15 cellular contexts compared by ENCODE assay signal in the genomic region with DNA sequence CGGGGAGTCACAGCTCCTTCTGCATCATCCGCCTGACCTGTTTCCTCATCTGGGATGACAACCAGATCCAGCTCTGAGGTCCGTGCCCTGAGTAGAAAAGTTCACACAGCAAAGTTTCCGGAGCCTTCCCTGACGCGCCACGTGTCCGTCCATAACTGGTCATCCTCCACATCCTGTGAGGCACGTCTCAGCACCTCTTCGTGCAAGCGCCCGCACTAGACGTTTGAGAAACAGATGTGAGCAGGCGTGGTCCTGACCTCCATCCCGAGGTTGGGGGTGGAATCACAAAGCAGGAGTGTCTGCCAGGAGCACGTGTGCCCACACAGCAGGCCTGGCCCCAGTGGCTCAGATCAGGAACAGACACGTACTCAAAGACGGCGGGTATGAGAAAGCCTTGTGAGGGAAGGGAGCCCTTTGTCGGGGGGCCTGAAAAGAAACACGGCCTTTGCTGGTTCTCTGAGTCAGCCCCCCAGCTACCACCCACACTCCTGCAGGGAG.
A peak's percentile ranks its signal among the peaks of the same experiment; 100 is the strongest.
DNase-seq lines count a peak whose midpoint lies in the region; ATAC-seq and TF ChIP-seq lines count a peak whose summit lies in the region.
"Had no signal": no experiment of that assay in that cellular context is flagged by ENCODE, and none has a peak within 500 bp of the region (broad histone marks: within the 10 kb centered on the region; RNA-seq: fewer than 3 reads in every experiment).

No MANE protein-coding gene starts in this region.

- no peak overlapping the region for H3K27ac Mint-ChIP-seq in chondrocyte (ENCODE audit: unreplicated experiment)
- H3K27ac Mint-ChIP-seq in stimulated activated naive B cell treated with anti-CD40 and anti-IgM and Interleukin-4, amounts not matched to agents 10 μg/mL and 1 μg/mL and 100 μg/mL, for 72 hours: peak overlapping the region; percentile 56
- H3K27ac Mint-ChIP-seq: GM23338 had no signal

- no peaks in the 10 kb centered on the region for H3K4me1 Mint-ChIP-seq in chondrocyte (ENCODE audit: low read depth)
- peaks cover 5 to 19% of the 10 kb centered on the region in 2 donors for H3K4me1 Mint-ChIP-seq in stimulated activated naive B cell treated with anti-CD40 and anti-IgM and Interleukin-4, amounts not matched to agents 10 μg/mL and 1 μg/mL and 100 μg/mL, for 72 hours
- H3K4me1 Mint-ChIP-seq: GM23338 had no signal

- H2AFZ ChIP-seq in neuronal stem cell (ENCODE audit: low read length) (no peak overlapping the region), PC-9 (no peak overlapping the region)
- H2AFZ ChIP-seq: GM23338 had no signal

- peak overlapping the region; percentile 100 for H2BK15ac ChIP-seq in neuronal stem cell (ENCODE audit: low read length)

- H3K27me3 Mint-ChIP-seq in chondrocyte (ENCODE audit: low read depth): no peaks in the 10 kb centered on the region
- H3K27me3 Mint-ChIP-seq in stimulated activated naive B cell treated with anti-CD40 and anti-IgM and Interleukin-4, amounts not matched to agents 10 μg/mL and 1 μg/mL and 100 μg/mL, for 72 hours: no peaks in the 10 kb centered on the region

- H3K4me1 ChIP-seq in neuronal stem cell (ENCODE audit: control insufficient read depth in 2 of 2, insufficient read depth in 1 of 2, low read depth in 1 of 2, low read length in 2 of 2): peaks cover 0 to 13% of the 10 kb centered on the region in 2 donors
- no peaks in the 10 kb centered on the region for H3K4me1 ChIP-seq in PC-9 (replicated peaks; ENCODE audit: insufficient read depth)
- H3K4me1 ChIP-seq: BE2C, Caco-2 had no signal

- no peak overlapping the region for H4K91ac ChIP-seq in neuronal stem cell (ENCODE audit: low read depth, low read length, poor library complexity)

- H2AK5ac ChIP-seq in neuronal stem cell (ENCODE audit: low read depth, low read length): peak overlapping the region; percentile 97

- H3K36me3 Mint-ChIP-seq in chondrocyte (ENCODE audit: low read depth): no peaks in the 10 kb centered on the region
- peaks cover 0 to 1% of the 10 kb centered on the region in 2 donors for H3K36me3 Mint-ChIP-seq in stimulated activated naive B cell treated with anti-CD40 and anti-IgM and Interleukin-4, amounts not matched to agents 10 μg/mL and 1 μg/mL and 100 μg/mL, for 72 hours
- H3K36me3 Mint-ChIP-seq: CD4-positive, CD25-positive, alpha-beta regulatory T cell had no signal

- TF ChIP-seq CTCF in chondrocyte (IDR thresholded peaks at IDR 0.05) (no peak), PC-9 (conservative IDR thresholded peaks at IDR 0.05) (no peak)

- H4K8ac ChIP-seq in neuronal stem cell (ENCODE audit: low read depth, low read length): no peak overlapping the region

- peak overlapping the region; percentile 42 for H2BK5ac ChIP-seq in neuronal stem cell (ENCODE audit: low read length)

- H3K4me3 ChIP-seq in neuronal stem cell (ENCODE audit: low read length in 2 of 2): no peak overlapping the region
- no peak overlapping the region for H3K4me3 ChIP-seq in PC-9
- H3K4me3 ChIP-seq: GM23338 had no signal

- H2BK12ac ChIP-seq in neuronal stem cell (ENCODE audit: low read length): peak overlapping the region; percentile 84

- H3K36me3 ChIP-seq in neuronal stem cell (replicated peaks in 1 of 2; ENCODE audit: control insufficient read depth in 2 of 2, insufficient read depth in 2 of 2, low read length in 2 of 2) (peaks cover 0 to 2% of the 10 kb centered on the region in 2 donors), PC-9 (ENCODE audit: low read depth) (no peaks in the 10 kb centered on the region)
- H3K36me3 ChIP-seq: BE2C had no signal

- POLR2A ChIA-PET in PC-9 (lab: Charles Lee; ENCODE audit: unreplicated experiment): no interaction called here

- H3K4me2 ChIP-seq in neuronal stem cell (ENCODE audit: insufficient read depth, low read length, poor library complexity, severe bottlenecking) (no peak overlapping the region), PC-9 (no peak overlapping the region)
- H3K4me2 ChIP-seq: GM23338 had no signal

- intact Hi-C loops in PC-9 (cut with micrococcal nuclease; ENCODE audit: unreplicated experiment): no loop called here

- CTCF ChIA-PET in PC-9 (lab: Charles Lee): no interaction called here

- no peaks in the 10 kb centered on the region for H3K27me3 ChIP-seq in neuronal stem cell (ENCODE audit: control insufficient read depth in 3 of 3, insufficient read depth in 3 of 3, low read depth in 1 of 3, low read length in 3 of 3)
- peaks cover 79% of the 10 kb centered on the region for H3K27me3 ChIP-seq in PC-9 (ENCODE audit: insufficient read depth, low read depth)
- H3K27me3 ChIP-seq: BE2C had no signal

- peak overlapping the region; percentile 84 for H3K4ac ChIP-seq in neuronal stem cell (ENCODE audit: low read length)

- peaks cover 2% of the 10 kb centered on the region for H3K79me1 ChIP-seq in neuronal stem cell (ENCODE audit: low read depth, low read length)

- peak overlapping the region; percentile 24 for H3K18ac ChIP-seq in neuronal stem cell (ENCODE audit: low read length)

- 0 out of 2 replicates have a peak, but pooled peaks cover 4% of the 10 kb centered on the region for H4K20me1 ChIP-seq in PC-9 (ENCODE audit: insufficient read depth)

- no peaks in the 10 kb centered on the region for H3K9me3 Mint-ChIP-seq in chondrocyte (ENCODE audit: low read depth)
- peaks cover 0 to 8% of the 10 kb centered on the region in 2 donors for H3K9me3 Mint-ChIP-seq in stimulated activated naive B cell treated with anti-CD40 and anti-IgM and Interleukin-4, amounts not matched to agents 10 μg/mL and 1 μg/mL and 100 μg/mL, for 72 hours
- H3K9me3 Mint-ChIP-seq: CD4-positive, CD25-positive, alpha-beta regulatory T cell had no signal

- no peak for ATAC-seq in stimulated activated naive B cell treated with anti-CD40 and anti-IgM and Interleukin-4, amounts not matched to agents 10 μg/mL and 1 μg/mL and 100 μg/mL, for 72 hours (replicated peaks)
- no peak for ATAC-seq in HG02610 (IDR thresholded peaks at IDR 0.05; ENCODE audit: unreplicated experiment)
- ATAC-seq: GM23338 had no signal

- no peaks in the 10 kb centered on the region for H3K79me2 ChIP-seq in PC-9 (ENCODE audit: low read depth)

- no peak overlapping the region for H3K4me3 Mint-ChIP-seq in chondrocyte (ENCODE audit: unreplicated experiment)
- no peak overlapping the region for H3K4me3 Mint-ChIP-seq in stimulated activated naive B cell treated with anti-CD40 and anti-IgM and Interleukin-4, amounts not matched to agents 10 μg/mL and 1 μg/mL and 100 μg/mL, for 72 hours
- H3K4me3 Mint-ChIP-seq: CD4-positive, CD25-positive, alpha-beta regulatory T cell; GM23338 had no signal

- H3K27ac ChIP-seq in neuronal stem cell (replicated peaks; ENCODE audit: low read length) (no peak overlapping the region), PC-9 (no peak overlapping the region)
- H3K27ac ChIP-seq: HL-60 had no signal

- no peaks in the 10 kb centered on the region for H3F3A ChIP-seq in PC-9 (ENCODE audit: insufficient read depth, low read depth)

- H3K9ac ChIP-seq in neuronal stem cell (ENCODE audit: low read depth, low read length, poor library complexity): no peak overlapping the region

- peak overlapping the region; percentile 82 for H3K14ac ChIP-seq in neuronal stem cell (ENCODE audit: low read length)

- no CpG with 5 or more reads among the region's 21 CpGs for WGBS in neuronal stem cell (ENCODE audit: extremely low coverage in 2 of 2, insufficient read length in 2 of 2, insufficient replicate concordance in 1 of 2), 2 donors

- BruUV-seq in PC-9 (replicated peaks; lab: Mats Ljungman, UMichigan): no TSS peak

- no peak overlapping the region for H2BK120ac ChIP-seq in neuronal stem cell (ENCODE audit: low read depth, low read length)

- H3K9me2 ChIP-seq in PC-9 (ENCODE audit: insufficient read depth): no peaks in the 10 kb centered on the region

- no peak overlapping the region for H3K23ac ChIP-seq in neuronal stem cell (ENCODE audit: low read depth, low read length, poor library complexity)

- peak; percentile 17 for DNase-seq in RPMI8226
- DNase-seq in chondrocyte (ENCODE audit: low spot score): peak; percentile 76
- DNase-seq in neuronal stem cell (ENCODE audit: low spot score): no peak
- DNase-seq in stimulated activated naive B cell treated with anti-CD40 and anti-IgM and Interleukin-4, amounts not matched to agents 10 μg/mL and 1 μg/mL and 100 μg/mL, for 72 hours: no peak
- no peak for DNase-seq in NCI-H510A (lab: John Stamatoyannopoulos, UW)
- no peak for DNase-seq in PC-9
- DNase-seq: ACHN; BE2C; C1 segment of cervical spinal cord; Caco-2; CD4-positive, CD25-positive, alpha-beta regulatory T cell; GDM1 had no signal

- H3K9me3 ChIP-seq in neuronal stem cell (replicated peaks in 1 of 2; ENCODE audit: control insufficient read depth in 2 of 2, insufficient read depth in 1 of 2, low read depth in 1 of 2, low read length in 2 of 2) (peaks cover 3 to 8% of the 10 kb centered on the region in 2 donors), PC-9 (ENCODE audit: insufficient read depth, low read depth) (no peaks in the 10 kb centered on the region)
- H3K9me3 ChIP-seq: BE2C, Caco-2 had no signal

Comparison
In these comparisons a context has a peak if more than half of its experiments do, and no peak if none do; other contexts are left out.
1. DNase-seq: peak in RPMI8226 (single experiment) and chondrocyte (single experiment); none in neuronal stem cell (single experiment), stimulated activated naive B cell treated with anti-CD40 and anti-IgM and Interleukin-4, amounts not matched to agents 10 μg/mL and 1 μg/mL and 100 μg/mL, for 72 hours (single experiment), NCI-H510A (single experiment) and PC-9 (0 of 2).